Comparison of ENCODE assay signal across 8 cellular contexts in genomic region chr20:64038252-64038578, GRCh38. TPM values are rescaled to one million over a fixed set of nuclear protein-coding genes. Genes with fewer than 3 reads are reported as not detected.
A peak's percentile ranks its signal among the peaks of the same experiment; 100 is the strongest.
DNase-seq lines count a peak whose midpoint lies in the region; ATAC-seq, FAIRE-seq and TF ChIP-seq lines count a peak whose summit lies in the region.

No MANE protein-coding gene starts in this region.

- H3K27ac ChIP-seq in GM23338 (ENCODE audit: low read depth): no peak overlapping the region
- no peak overlapping the region for H3K27ac ChIP-seq in OCI-LY7 (ENCODE audit: low read depth, low read length, poor library complexity, severe bottlenecking)
- no peak overlapping the region for H3K27ac ChIP-seq in caudate nucleus (ENCODE audit: low read depth, low read length)

- H4K20me1 ChIP-seq in GM23338 (replicated peaks; ENCODE audit: insufficient read depth) (no peaks in the 10 kb centered on the region), OCI-LY7 (ENCODE audit: insufficient read depth, low read length) (no peaks in the 10 kb centered on the region)

- peaks cover 32% of the 10 kb centered on the region for H3K4me1 Mint-ChIP-seq in GM23338

- TF ChIP-seq CTCF in GM23338 (conservative IDR thresholded peaks at IDR 0.05; ENCODE audit: low read depth in 2 of 2) (no peak), OCI-LY7 (conservative IDR thresholded peaks at IDR 0.05; ENCODE audit: low read length) (no peak)

- H2AFZ ChIP-seq in GM23338 (peak overlapping the region; percentile 89; the same call in 1 of the 2 replicates), OCI-LY7 (ENCODE audit: low read length) (0 out of 2 replicates have a peak overlapping the region, but pooled peaks have one; percentile 52)

- BruUV-seq in OCI-LY7 (replicated peaks; lab: Mats Ljungman, UMichigan): no TSS peak

- H3K9me3 ChIP-seq in OCI-LY7 (ENCODE audit: low read length) (no peaks in the 10 kb centered on the region), iPS-18c (ENCODE audit: control insufficient read depth, insufficient read depth, low read length) (no peaks in the 10 kb centered on the region)

- H3K27me3 ChIP-seq in GM23338 (ENCODE audit: insufficient read depth): peaks cover 56% of the 10 kb centered on the region

- H3K9me2 ChIP-seq in GM23338 (ENCODE audit: insufficient read depth) (no peaks in the 10 kb centered on the region), OCI-LY7 (ENCODE audit: insufficient read depth, low read length) (no peaks in the 10 kb centered on the region)

- DNase-seq in GM23338 (ENCODE audit: low spot score) (peak; percentile 40), OCI-LY7 (ENCODE audit: low spot score) (peak; percentile 51), caudate nucleus (lab: John Stamatoyannopoulos, UW) (no peak), urothelium cell line (ENCODE audit: low spot score) (no peak)
- no peak for DNase-seq in stimulated activated CD8-positive, alpha-beta memory T cell treated with anti-CD3 and anti-CD28 coated beads, Interleukin-4, amount 100 ng/mL, for 48 hours
- DNase-seq in stimulated activated CD4-positive, alpha-beta T cell treated with anti-CD3 and anti-CD28 coated beads, Interleukin-1b, Interleukin-23, amount 100 ng/mL, for 48 hours: no peak

- peaks cover 6% of the 10 kb centered on the region for H3K36me3 Mint-ChIP-seq in GM23338 (ENCODE audit: low read depth)

- no peak overlapping the region for H3K27ac Mint-ChIP-seq in GM23338

- H3K9me3 Mint-ChIP-seq in GM23338: no peaks in the 10 kb centered on the region

- peaks cover 39% of the 10 kb centered on the region for H3K4me1 ChIP-seq in GM23338 (ENCODE audit: insufficient read depth)
- H3K4me1 ChIP-seq in OCI-LY7 (ENCODE audit: insufficient read depth, low read length, poor library complexity, severe bottlenecking): peaks cover 45% of the 10 kb centered on the region

- H3K4me3 ChIP-seq in GM23338 (peak overlapping the region; percentile 79), OCI-LY7 (ENCODE audit: low read depth, low read length, poor library complexity, severe bottlenecking) (peak overlapping the region; percentile 63), iPS-18c (ENCODE audit: insufficient read depth, low read depth, low read length) (peak overlapping the region; percentile 71)

- H3K4me2 ChIP-seq in GM23338 (peak overlapping the region; percentile 91), OCI-LY7 (ENCODE audit: low read length) (peak overlapping the region; percentile 86)

- H3K4me3 Mint-ChIP-seq in GM23338: peak overlapping the region; percentile 65; the same call in 2 of the 3 replicates

- no peaks in the 10 kb centered on the region for H3K36me3 ChIP-seq in GM23338 (ENCODE audit: insufficient read depth)
- peaks cover 10% of the 10 kb centered on the region; the same call in 1 of the 2 replicates for H3K36me3 ChIP-seq in OCI-LY7 (ENCODE audit: insufficient read depth, low read length)

- POLR2A ChIA-PET in OCI-LY7 (lab: Charles Lee): no interaction called here

- peaks cover 49% of the 10 kb centered on the region for H3K27me3 Mint-ChIP-seq in GM23338 (ENCODE audit: insufficient read depth, low read depth, poor library complexity)

- intact Hi-C loops in OCI-LY7 (cut with micrococcal nuclease; ENCODE audit: unreplicated experiment): no loop called here

- no peak for FAIRE-seq in urothelium cell line (lab: Jason Lieb, UNC)

- peaks cover 10% of the 10 kb centered on the region; the same call in 1 of the 2 replicates for H3F3A ChIP-seq in GM23338 (replicated peaks; ENCODE audit: low read depth)

- H3K79me2 ChIP-seq in GM23338 (replicated peaks; ENCODE audit: insufficient read depth): no peaks in the 10 kb centered on the region
- no peaks in the 10 kb centered on the region for H3K79me2 ChIP-seq in OCI-LY7 (ENCODE audit: insufficient read depth, low read depth, low read length)

- ATAC-seq in GM18511 (IDR thresholded peaks at IDR 0.05; ENCODE audit: unreplicated experiment) (peak; percentile 34), GM23338 (peak; percentile 35)

- CTCF ChIA-PET in OCI-LY7 (lab: Charles Lee; ENCODE audit: unreplicated experiment): interaction anchor here (0.6 to 0.8 kb wide), 3 partner anchors 57 to 217 kb away, joined by 3 to 7 read pairs (median 3); partner anchors contain the start of genes PCMTD2 and PRPF6

TF ChIP-seq in GM23338, 12 proteins besides CTCF, POLR2A, EP300 and RAD21 (continues in another document):
- no peak for TF ChIP-seq JUNB (IDR thresholded peaks at IDR 0.05; ENCODE audit: unreplicated experiment)
- TF ChIP-seq, protein P1, sequence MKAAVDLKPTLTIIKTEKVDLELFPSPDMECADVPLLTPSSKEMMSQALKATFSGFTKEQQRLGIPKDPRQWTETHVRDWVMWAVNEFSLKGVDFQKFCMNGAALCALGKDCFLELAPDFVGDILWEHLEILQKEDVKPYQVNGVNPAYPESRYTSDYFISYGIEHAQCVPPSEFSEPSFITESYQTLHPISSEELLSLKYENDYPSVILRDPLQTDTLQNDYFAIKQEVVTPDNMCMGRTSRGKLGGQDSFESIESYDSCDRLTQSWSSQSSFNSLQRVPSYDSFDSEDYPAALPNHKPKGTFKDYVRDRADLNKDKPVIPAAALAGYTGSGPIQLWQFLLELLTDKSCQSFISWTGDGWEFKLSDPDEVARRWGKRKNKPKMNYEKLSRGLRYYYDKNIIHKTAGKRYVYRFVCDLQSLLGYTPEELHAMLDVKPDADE (IDR thresholded peaks at IDR 0.05): no peak
- TF ChIP-seq EZH2 (IDR thresholded peaks at IDR 0.05; ENCODE audit: low read depth, unreplicated experiment): no peak
- TF ChIP-seq, protein P2, sequence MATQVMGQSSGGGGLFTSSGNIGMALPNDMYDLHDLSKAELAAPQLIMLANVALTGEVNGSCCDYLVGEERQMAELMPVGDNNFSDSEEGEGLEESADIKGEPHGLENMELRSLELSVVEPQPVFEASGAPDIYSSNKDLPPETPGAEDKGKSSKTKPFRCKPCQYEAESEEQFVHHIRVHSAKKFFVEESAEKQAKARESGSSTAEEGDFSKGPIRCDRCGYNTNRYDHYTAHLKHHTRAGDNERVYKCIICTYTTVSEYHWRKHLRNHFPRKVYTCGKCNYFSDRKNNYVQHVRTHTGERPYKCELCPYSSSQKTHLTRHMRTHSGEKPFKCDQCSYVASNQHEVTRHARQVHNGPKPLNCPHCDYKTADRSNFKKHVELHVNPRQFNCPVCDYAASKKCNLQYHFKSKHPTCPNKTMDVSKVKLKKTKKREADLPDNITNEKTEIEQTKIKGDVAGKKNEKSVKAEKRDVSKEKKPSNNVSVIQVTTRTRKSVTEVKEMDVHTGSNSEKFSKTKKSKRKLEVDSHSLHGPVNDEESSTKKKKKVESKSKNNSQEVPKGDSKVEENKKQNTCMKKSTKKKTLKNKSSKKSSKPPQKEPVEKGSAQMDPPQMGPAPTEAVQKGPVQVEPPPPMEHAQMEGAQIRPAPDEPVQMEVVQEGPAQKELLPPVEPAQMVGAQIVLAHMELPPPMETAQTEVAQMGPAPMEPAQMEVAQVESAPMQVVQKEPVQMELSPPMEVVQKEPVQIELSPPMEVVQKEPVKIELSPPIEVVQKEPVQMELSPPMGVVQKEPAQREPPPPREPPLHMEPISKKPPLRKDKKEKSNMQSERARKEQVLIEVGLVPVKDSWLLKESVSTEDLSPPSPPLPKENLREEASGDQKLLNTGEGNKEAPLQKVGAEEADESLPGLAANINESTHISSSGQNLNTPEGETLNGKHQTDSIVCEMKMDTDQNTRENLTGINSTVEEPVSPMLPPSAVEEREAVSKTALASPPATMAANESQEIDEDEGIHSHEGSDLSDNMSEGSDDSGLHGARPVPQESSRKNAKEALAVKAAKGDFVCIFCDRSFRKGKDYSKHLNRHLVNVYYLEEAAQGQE (IDR thresholded peaks at IDR 0.05; ENCODE audit: unreplicated experiment): no peak

RNA-seq across cellular contexts. Expression of gene C20orf204, which starts 2.2 kb away (rescaled TPM):
- 0.73 and 0.85 TPM in 2 replicates for total RNA-seq in GM23338 (2014; rRNA removed; shearing (Covaris generic))
- polyA plus RNA-seq in GM23338 (2016; fragmentation: Nextera tagmentation; extraction: Ambion mirVana): 0.68 and 0.82 TPM in 2 replicates
- total RNA-seq in OCI-LY7 (2014; rRNA removed; shearing (Covaris generic)): 2.0 and 3.5 TPM in 2 replicates
- total RNA-seq in OCI-LY7 (2022): 5.9 and 6.7 TPM in 2 replicates

RNA-seq across cellular contexts. Expression of gene SOX18, which starts 11.2 kb away (rescaled TPM):
- 0.21 TPM in 1 of 2 replicates, not detected in the other for total RNA-seq in GM23338 (2014; rRNA removed; shearing (Covaris generic))
- not detected in 2 replicates for polyA plus RNA-seq in GM23338 (2016; fragmentation: Nextera tagmentation; extraction: Ambion mirVana)
- total RNA-seq in OCI-LY7 (2014; rRNA removed; shearing (Covaris generic)): not detected in 2 replicates
- total RNA-seq in OCI-LY7 (2022): not detected in 2 replicates

RNA-seq across cellular contexts. Expression of gene TCEA2, which starts 24.8 kb away (rescaled TPM):
- 15.0 and 21.0 TPM in 2 replicates for total RNA-seq in GM23338 (2014; rRNA removed; shearing (Covaris generic))
- 54.4 and 58.9 TPM in 2 replicates for polyA plus RNA-seq in GM23338 (2016; fragmentation: Nextera tagmentation; extraction: Ambion mirVana)
- total RNA-seq in OCI-LY7 (2014; rRNA removed; shearing (Covaris generic)): 36.4 and 37.5 TPM in 2 replicates
- total RNA-seq in OCI-LY7 (2022): 71.2 and 72.3 TPM in 2 replicates

RNA-seq across cellular contexts. Expression of gene RGS19, which starts 41.1 kb away (rescaled TPM):
- total RNA-seq in GM23338 (2014; rRNA removed; shearing (Covaris generic)): 15.0 and 19.7 TPM in 2 replicates
- polyA plus RNA-seq in GM23338 (2016; fragmentation: Nextera tagmentation; extraction: Ambion mirVana): 12.5 and 13.1 TPM in 2 replicates
- total RNA-seq in OCI-LY7 (2014; rRNA removed; shearing (Covaris generic)): 85.5 and 106 TPM in 2 replicates
- 63.5 and 69.4 TPM in 2 replicates for total RNA-seq in OCI-LY7 (2022)

RNA-seq across cellular contexts. Expression of gene OPRL1, which starts 41.7 kb away (rescaled TPM):
- total RNA-seq in GM23338 (2014; rRNA removed; shearing (Covaris generic)): 0.74 and 1.1 TPM in 2 replicates
- 0.24 and 0.27 TPM in 2 replicates for polyA plus RNA-seq in GM23338 (2016; fragmentation: Nextera tagmentation; extraction: Ambion mirVana)
- total RNA-seq in OCI-LY7 (2014; rRNA removed; shearing (Covaris generic)): 4.8 and 6.4 TPM in 2 replicates
- 6.1 and 7.6 TPM in 2 replicates for total RNA-seq in OCI-LY7 (2022)

Comparison
In these comparisons a context has a peak if more than half of its experiments do, and no peak if none do; other contexts are left out.
1. DNase-seq: peak in GM23338 (single experiment) and OCI-LY7 (single experiment); none in caudate nucleus (0 of 61), stimulated activated CD8-positive, alpha-beta memory T cell treated with anti-CD3 and anti-CD28 coated beads, Interleukin-4, amount 100 ng/mL, for 48 hours (single experiment), stimulated activated CD4-positive, alpha-beta T cell treated with anti-CD3 and anti-CD28 coated beads, Interleukin-1b, Interleukin-23, amount 100 ng/mL, for 48 hours (single experiment) and urothelium cell line (single experiment).
2. Peak in every context shown above with its lines, with median percentiles within 50 percentile points of each other: H3K4me3 ChIP-seq.